ENCODE assay signal across 10 cellular contexts in the genomic region with DNA sequence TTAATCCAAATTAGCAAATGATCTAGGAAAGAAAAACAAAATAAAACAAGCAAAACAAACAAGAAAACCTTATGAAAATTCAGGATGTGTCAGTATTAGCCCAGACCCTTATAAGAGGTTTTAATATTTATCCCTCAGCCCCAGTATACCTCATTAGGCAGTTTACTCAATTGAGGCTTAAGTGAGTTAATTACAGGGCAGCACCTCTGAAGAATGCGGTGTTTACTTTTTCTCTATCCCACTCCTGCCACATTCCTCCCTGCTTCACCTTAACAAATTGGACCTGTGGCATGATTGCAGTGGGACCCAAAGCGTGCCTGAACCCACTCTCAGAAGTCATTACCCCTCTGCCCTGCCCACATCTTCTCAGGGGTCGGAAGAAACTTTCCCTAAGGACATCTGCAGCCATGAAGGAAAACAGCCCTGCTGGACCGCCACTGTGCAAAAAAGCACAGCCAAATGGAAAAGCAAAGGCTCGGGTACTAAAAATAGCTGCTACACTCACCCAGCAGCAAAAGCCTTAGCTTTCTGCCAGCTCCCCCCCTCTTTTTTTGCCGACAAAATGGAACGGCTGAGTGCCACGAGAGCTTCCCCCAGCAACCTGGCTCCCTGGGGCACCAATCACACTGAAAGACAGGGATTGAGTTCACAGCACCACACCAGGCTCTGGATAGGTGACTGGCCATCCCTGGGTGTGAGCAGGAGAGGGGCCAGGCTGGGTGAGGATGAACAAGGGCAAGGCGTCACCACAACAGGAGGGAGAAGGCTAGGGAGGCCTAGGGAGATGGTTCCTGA.
DNase-seq lines count a peak whose midpoint lies in the region; ATAC-seq and TF ChIP-seq lines count a peak whose summit lies in the region.
"Had no signal": no experiment of that assay in that cellular context is flagged by ENCODE, and none has a peak within 500 bp of the region (broad histone marks: within the 10 kb centered on the region; RNA-seq: fewer than 3 reads in every experiment).

No MANE protein-coding gene starts in this region.

- DNase-seq in NCI-H1092 treated with DMSO at 0.1 percent for 48 hours (lab: John Stamatoyannopoulos, UW), result peak; percentile 59
- no peak for DNase-seq in chondrocyte (ENCODE audit: low spot score)
- peak; percentile 77 for DNase-seq in medulla oblongata (ENCODE audit: extremely low spot score)
- no peak for DNase-seq in CD4-positive, alpha-beta T cell
- no peak for DNase-seq in NCI-H2196 (lab: John Stamatoyannopoulos, UW; ENCODE audit: unreplicated experiment)
- no peak for DNase-seq in activated gamma-delta T cell treated with Interleukin-2 at 50 U/mL for 16 hours
- DNase-seq: activated B cell treated with CpG ODN at 0.5 μM for 24 hours; effector CD8-positive, alpha-beta T cell had no signal

- H3K9me3 Mint-ChIP-seq in chondrocyte (ENCODE audit: low read depth), result no peaks in the 10 kb centered on the region
- H3K9me3 Mint-ChIP-seq in CD4-positive, alpha-beta T cell, result no peaks in the 10 kb centered on the region
- H3K9me3 Mint-ChIP-seq: activated B cell treated with CpG ODN at 0.5 μM for 24 hours had no signal

- H3K4me1 Mint-ChIP-seq in chondrocyte (ENCODE audit: low read depth), result peaks cover 35% of the 10 kb centered on the region
- H3K4me1 Mint-ChIP-seq in CD4-positive, alpha-beta T cell (ENCODE audit: low read depth), result no peaks in the 10 kb centered on the region

- no peaks in the 10 kb centered on the region for H3K27me3 ChIP-seq in stomach smooth muscle (ENCODE audit: control insufficient read depth in 1 of 2, insufficient read depth in 2 of 2, low read length in 2 of 2)
- H3K27me3 ChIP-seq in CD4-positive, alpha-beta T cell (ENCODE audit: control insufficient read depth, insufficient read depth, low read length), result no peaks in the 10 kb centered on the region

- H3K36me3 ChIP-seq in stomach smooth muscle (ENCODE audit: control insufficient read depth in 2 of 2, insufficient read depth in 2 of 2, low read length in 2 of 2), result peaks cover 0 to 4% of the 10 kb centered on the region in 2 donors

- H3K27ac ChIP-seq in stomach smooth muscle (ENCODE audit: low read length), result peak overlapping the region; percentile 94
- no peak overlapping the region for H3K27ac ChIP-seq in CD4-positive, alpha-beta T cell (ENCODE audit: low read depth, low read length)

- intact Hi-C loops in CD4-positive, alpha-beta T cell (cut with DNase I, micrococcal nuclease), result no loop called here

- H3K36me3 Mint-ChIP-seq in chondrocyte (ENCODE audit: low read depth), result peaks cover 5% of the 10 kb centered on the region
- H3K36me3 Mint-ChIP-seq in CD4-positive, alpha-beta T cell (ENCODE audit: low read depth), result no peaks in the 10 kb centered on the region

- H3K9ac ChIP-seq in stomach smooth muscle (ENCODE audit: low read length in 2 of 2), result peak overlapping the region; percentile 53 to 62

- H3K27me3 Mint-ChIP-seq in chondrocyte (ENCODE audit: low read depth), result no peaks in the 10 kb centered on the region
- H3K27me3 Mint-ChIP-seq in CD4-positive, alpha-beta T cell, result no peaks in the 10 kb centered on the region
- H3K27me3 Mint-ChIP-seq: activated B cell treated with CpG ODN at 0.5 μM for 24 hours had no signal

- ATAC-seq in CD4-positive, alpha-beta T cell (ENCODE audit: poor library complexity), result no peak
- no peak for ATAC-seq in GM19351 (IDR thresholded peaks at IDR 0.05; ENCODE audit: unreplicated experiment)

- CTCF ChIA-PET in CD4-positive, alpha-beta T cell (lab: Charles Lee), result no interaction called here

- H3K27ac Mint-ChIP-seq in chondrocyte (ENCODE audit: unreplicated experiment), result peak overlapping the region; percentile 97
- H3K27ac Mint-ChIP-seq in CD4-positive, alpha-beta T cell, result no peak overlapping the region
- H3K27ac Mint-ChIP-seq: activated B cell treated with CpG ODN at 0.5 μM for 24 hours had no signal

- no peak for TF ChIP-seq CTCF in chondrocyte (IDR thresholded peaks at IDR 0.05)
- no peak for TF ChIP-seq CTCF in CD4-positive, alpha-beta T cell (IDR thresholded peaks at IDR 0.05)

- peak overlapping the region; percentile 47 for H3K4me3 Mint-ChIP-seq in chondrocyte (ENCODE audit: unreplicated experiment)
- no peak overlapping the region for H3K4me3 Mint-ChIP-seq in CD4-positive, alpha-beta T cell
- H3K4me3 Mint-ChIP-seq: activated B cell treated with CpG ODN at 0.5 μM for 24 hours had no signal

- H3K4me1 ChIP-seq in stomach smooth muscle (ENCODE audit: control insufficient read depth, insufficient read depth, low read length), result peaks cover 49% of the 10 kb centered on the region

- H3K4me3 ChIP-seq in stomach smooth muscle (ENCODE audit: low read length in 2 of 2), result peak overlapping the region; percentile 40 to 71

- POLR2A ChIA-PET in CD4-positive, alpha-beta T cell (lab: Charles Lee), result no interaction called here

- no peaks in the 10 kb centered on the region for H3K9me3 ChIP-seq in stomach smooth muscle (ENCODE audit: control insufficient read depth in 2 of 2, low read length in 2 of 2)
- H3K9me3 ChIP-seq in CD4-positive, alpha-beta T cell (ENCODE audit: control insufficient read depth, low read length), result no peaks in the 10 kb centered on the region

Comparison
In these comparisons a context has a peak if more than half of its experiments do, and no peak if none do; other contexts are left out.
1. DNase-seq: peak in NCI-H1092 treated with DMSO at 0.1 percent for 48 hours (single experiment) and medulla oblongata (single experiment); none in chondrocyte (single experiment), CD4-positive, alpha-beta T cell (0 of 10), NCI-H2196 (single experiment) and activated gamma-delta T cell treated with Interleukin-2 at 50 U/mL for 16 hours (single experiment).